21 cellular contexts compared by ENCODE assay signal in genomic region chr1:230011333-230012092, GRCh38. TPM values are rescaled to one million over a fixed set of nuclear protein-coding genes. Genes with fewer than 3 reads are reported as not detected.
DNase-seq lines count a peak whose midpoint lies in the region; ATAC-seq and TF ChIP-seq lines count a peak whose summit lies in the region.
"Had no signal": no experiment of that assay in that cellular context is flagged by ENCODE, and none has a peak within 500 bp of the region (broad histone marks: within the 10 kb centered on the region; RNA-seq: fewer than 3 reads in every experiment).

No MANE protein-coding gene starts in this region.

- intact Hi-C loops in MCF 10A (cut with micrococcal nuclease), result no loop called here
- intact Hi-C loops in breast epithelium (cut with DNase I; ENCODE audit: low total_unique reads), result no loop called here
- intact Hi-C loops in lower leg skin (cut with DNase I; ENCODE audit: low total_unique reads), result no loop called here

- no peak for TF ChIP-seq CTCF in MCF 10A (IDR thresholded peaks at IDR 0.05; ENCODE audit: unreplicated experiment)
- TF ChIP-seq CTCF in breast epithelium (IDR thresholded peaks at IDR 0.05), result no peak
- TF ChIP-seq CTCF in epithelial cell of proximal tubule (conservative IDR thresholded peaks at IDR 0.05; ENCODE audit: low read depth, low read length), result no peak
- TF ChIP-seq CTCF in lower leg skin (IDR thresholded peaks at IDR 0.05), result no peak

- peak; percentile 16 for ATAC-seq in stimulated activated memory B cell treated with anti-CD40 and anti-IgM and Interleukin-4, amounts not matched to agents 10 μg/mL and 1 μg/mL and 100 μg/mL, for 72 hours
- ATAC-seq: activated T-cell treated with anti-CD3 and anti-CD28 coated beads, Interleukin-2, amount 50 U/mL, for 4 hours; left lung had no signal

- POLR2A ChIA-PET in MCF 10A (lab: Yijun Ruan, JAX), result interaction anchor here (0.9 to 1.2 kb wide), 2 partner anchors 19 to 25 kb away, joined by 3 read pairs; no protein-coding TSS in a partner anchor

- H3K36me3 ChIP-seq in breast epithelium, result no peaks in the 10 kb centered on the region
- H3K36me3 ChIP-seq: BLaER1 treated with 17β-estradiol and CSF1 and Interleukin-3, amounts not matched to agents 10 nM and 100 nM; esophagus squamous epithelium; left lung; upper lobe of left lung had no signal

- H3K9me3 ChIP-seq in breast epithelium, result no peaks in the 10 kb centered on the region
- H3K9me3 ChIP-seq: BLaER1 treated with 17β-estradiol and CSF1 and Interleukin-3, amounts not matched to agents 10 nM and 100 nM; esophagus squamous epithelium; left lung; upper lobe of left lung had no signal

- TF ChIP-seq POLR2A in breast epithelium (IDR thresholded peaks at IDR 0.05) (no peak), lower leg skin (IDR thresholded peaks at IDR 0.05) (no peak)

- no peak overlapping the region for H3K27ac Mint-ChIP-seq in MCF 10A (ENCODE audit: low read depth, unreplicated experiment)
- no peak overlapping the region for H3K27ac Mint-ChIP-seq in stimulated activated memory B cell treated with anti-CD40 and anti-IgM and Interleukin-4, amounts not matched to agents 10 μg/mL and 1 μg/mL and 100 μg/mL, for 72 hours
- H3K27ac Mint-ChIP-seq: activated naive CD4-positive, alpha-beta T cell treated with anti-CD3 and anti-CD28 coated beads, Interleukin-2, amount 50 U/mL, for 24 hours; progenitor cell of endocrine pancreas had no signal

- DNase-seq in MCF 10A (ENCODE audit: unreplicated experiment) (peak; percentile 17), breast epithelium (ENCODE audit: low spot score in 2 of 2) (no peak), NOMO-1 treated with DMSO at 0.1 percent for 48 hours (lab: John Stamatoyannopoulos, UW; ENCODE audit: unreplicated experiment) (peak; percentile 57), epithelial cell of proximal tubule (ENCODE audit: low read depth) (peak; percentile 27), lower leg skin (ENCODE audit: low spot score in 2 of 2) (no peak), DMS114 treated with DMSO at 0.1 percent for 48 hours (lab: John Stamatoyannopoulos, UW; ENCODE audit: unreplicated experiment) (no peak), T-helper 1 cell (no peak)
- DNase-seq: activated CD4-positive, alpha-beta T cell treated with anti-CD3 and anti-CD28 coated beads for 1 hour; activated CD8-positive, alpha-beta memory T cell treated with anti-CD3 and anti-CD28 coated beads for 24 hours; activated T-cell treated with anti-CD3 and anti-CD28 coated beads, Interleukin-2, amount 50 U/mL, for 4 hours; effector CD8-positive, alpha-beta T cell; esophagus squamous epithelium; left lung; NCI-H1930; NCI-H345; stimulated activated CD4-positive, alpha-beta T cell treated with anti-CD3 and anti-CD28 coated beads, Interleukin-4, amount 100 ng/mL, for 4 hours; upper lobe of left lung had no signal

- H3K27ac ChIP-seq in breast epithelium, result no peak overlapping the region
- H3K27ac ChIP-seq: BLaER1 treated with 17β-estradiol and CSF1 and Interleukin-3, amounts not matched to agents 10 nM and 100 nM; esophagus squamous epithelium; left lung; upper lobe of left lung had no signal

- no peaks in the 10 kb centered on the region for H3K36me3 Mint-ChIP-seq in MCF 10A (ENCODE audit: insufficient read depth, unreplicated experiment)
- no peaks in the 10 kb centered on the region for H3K36me3 Mint-ChIP-seq in stimulated activated memory B cell treated with anti-CD40 and anti-IgM and Interleukin-4, amounts not matched to agents 10 μg/mL and 1 μg/mL and 100 μg/mL, for 72 hours
- H3K36me3 Mint-ChIP-seq: activated naive CD4-positive, alpha-beta T cell treated with anti-CD3 and anti-CD28 coated beads, Interleukin-2, amount 50 U/mL, for 24 hours had no signal

- no peaks in the 10 kb centered on the region for H3K4me1 ChIP-seq in breast epithelium
- H3K4me1 ChIP-seq: upper lobe of left lung had no signal

- H3K27me3 ChIP-seq in breast epithelium, result no peaks in the 10 kb centered on the region
- H3K27me3 ChIP-seq: BLaER1 treated with 17β-estradiol and CSF1 and Interleukin-3, amounts not matched to agents 10 nM and 100 nM; left lung; upper lobe of left lung had no signal

- H3K27me3 Mint-ChIP-seq in MCF 10A (ENCODE audit: insufficient read depth, unreplicated experiment), result peaks cover 11% of the 10 kb centered on the region
- H3K27me3 Mint-ChIP-seq in stimulated activated memory B cell treated with anti-CD40 and anti-IgM and Interleukin-4, amounts not matched to agents 10 μg/mL and 1 μg/mL and 100 μg/mL, for 72 hours, result peaks cover 24% of the 10 kb centered on the region
- H3K27me3 Mint-ChIP-seq: activated naive CD4-positive, alpha-beta T cell treated with anti-CD3 and anti-CD28 coated beads, Interleukin-2, amount 50 U/mL, for 24 hours had no signal

- H3K9me3 Mint-ChIP-seq in MCF 10A (ENCODE audit: unreplicated experiment), result no peaks in the 10 kb centered on the region
- no peaks in the 10 kb centered on the region for H3K9me3 Mint-ChIP-seq in stimulated activated memory B cell treated with anti-CD40 and anti-IgM and Interleukin-4, amounts not matched to agents 10 μg/mL and 1 μg/mL and 100 μg/mL, for 72 hours
- H3K9me3 Mint-ChIP-seq: activated naive CD4-positive, alpha-beta T cell treated with anti-CD3 and anti-CD28 coated beads, Interleukin-2, amount 50 U/mL, for 24 hours; activated T-cell treated with anti-CD3 and anti-CD28 coated beads, Interleukin-2, amount 50 U/mL, for 4 hours had no signal

- no TSS peak for BruUV-seq in MCF 10A (replicated peaks; lab: Mats Ljungman, UMichigan)

- no peaks in the 10 kb centered on the region for H3K4me1 Mint-ChIP-seq in MCF 10A (ENCODE audit: insufficient read depth, unreplicated experiment)
- no peaks in the 10 kb centered on the region for H3K4me1 Mint-ChIP-seq in stimulated activated memory B cell treated with anti-CD40 and anti-IgM and Interleukin-4, amounts not matched to agents 10 μg/mL and 1 μg/mL and 100 μg/mL, for 72 hours
- H3K4me1 Mint-ChIP-seq: activated naive CD4-positive, alpha-beta T cell treated with anti-CD3 and anti-CD28 coated beads, Interleukin-2, amount 50 U/mL, for 24 hours had no signal

- CTCF ChIA-PET in MCF 10A (lab: Yijun Ruan, JAX), result interaction anchor here (1.1 to 1.4 kb wide), 2 partner anchors 8 to 298 kb away, joined by 3 read pairs; no protein-coding TSS in a partner anchor

- H3K4me3 Mint-ChIP-seq in MCF 10A (ENCODE audit: unreplicated experiment), result no peak overlapping the region
- H3K4me3 Mint-ChIP-seq in stimulated activated memory B cell treated with anti-CD40 and anti-IgM and Interleukin-4, amounts not matched to agents 10 μg/mL and 1 μg/mL and 100 μg/mL, for 72 hours, result no peak overlapping the region
- H3K4me3 Mint-ChIP-seq: activated naive CD4-positive, alpha-beta T cell treated with anti-CD3 and anti-CD28 coated beads, Interleukin-2, amount 50 U/mL, for 24 hours; activated T-cell treated with anti-CD3 and anti-CD28 coated beads, Interleukin-2, amount 50 U/mL, for 4 hours had no signal

- 61 to 69% methylated on average over 6 of the region's 6 CpGs for WGBS in lower leg skin, 2 donors

- H3K4me3 ChIP-seq in breast epithelium (no peak overlapping the region), epithelial cell of proximal tubule (ENCODE audit: low read depth, low read length) (no peak overlapping the region), lower leg skin (ENCODE audit: low read depth, poor library complexity, severe bottlenecking) (no peak overlapping the region)
- H3K4me3 ChIP-seq: BLaER1 treated with 17β-estradiol and CSF1 and Interleukin-3, amounts not matched to agents 10 nM and 100 nM; esophagus squamous epithelium; left lung; upper lobe of left lung had no signal

RNA-seq across cellular contexts. Expression of gene GALNT2, which starts 55.5 kb away (rescaled TPM):
- total RNA-seq in MCF 10A (2022) (104 and 114 TPM in 2 replicates), breast epithelium (10 to 100 TPM; 27.4 to 53.0 (median 42.6) TPM), epithelial cell of proximal tubule (52.1 and 71.2 TPM in 2 replicates), lower leg skin (10 to 100 TPM; 11.0 to 31.0 (median 20.2) TPM)

Comparison
In these comparisons a context has a peak if more than half of its experiments do, and no peak if none do; other contexts are left out.
1. DNase-seq: peak in MCF 10A (single experiment), NOMO-1 treated with DMSO at 0.1 percent for 48 hours (single experiment) and epithelial cell of proximal tubule (single experiment); none in breast epithelium (0 of 2), lower leg skin (0 of 2), DMS114 treated with DMSO at 0.1 percent for 48 hours (single experiment) and T-helper 1 cell (0 of 5).